In genomic region chr10:131750973-131751826, GRCh38 we compare ENCODE assay signal across 1 cellular context.
TF ChIP-seq lines count a peak whose summit lies in the region.

No MANE protein-coding gene starts in this region.

TF ChIP-seq in HepG2, 621 proteins besides CTCF, POLR2A, EP300 and RAD21:
- no peak for TF ChIP-seq SPEN (CRISPR knock-in tag; IDR thresholded peaks at IDR 0.05; ENCODE audit: low read depth)
- TF ChIP-seq HOXA5 (CRISPR knock-in tag; IDR thresholded peaks at IDR 0.05), result no peak
- no peak for TF ChIP-seq REST (IDR thresholded peaks at IDR 0.05; ENCODE audit: borderline replicate concordance in 1 of 2, low read depth in 1 of 2, low read length in 2 of 2)
- 0 out of 2 replicates have a peak, but pooled peaks have one; percentile 5 for TF ChIP-seq DR1 (CRISPR knock-in tag; IDR thresholded peaks at IDR 0.05)
TF ChIP-seq in HepG2: peak in this region for 1.
